ENCODE assay signal across 8 cellular contexts in genomic region chr2:86442642-86443005, GRCh38. TPM values are rescaled to one million over a fixed set of nuclear protein-coding genes. Genes with fewer than 3 reads are reported as not detected.
DNase-seq lines count a peak whose midpoint lies in the region; ATAC-seq and TF ChIP-seq lines count a peak whose summit lies in the region.

No MANE protein-coding gene starts in this region.

- H3K9ac ChIP-seq in DND-41 (ENCODE audit: low read depth, low read length) (peak overlapping the region; percentile 75), SK-N-SH (peak overlapping the region; percentile 84)

- H3K9me2 ChIP-seq in SK-N-SH, result no peaks in the 10 kb centered on the region

- H3K4me3 ChIP-seq in DND-41 (ENCODE audit: low read depth in 1 of 2, low read length in 2 of 2) (peak overlapping the region; percentile 50 to 90), SK-N-SH (ENCODE audit: low read depth in 2 of 2, low read length in 1 of 2) (peak overlapping the region; percentile 80 to 87), thoracic aorta (peak overlapping the region; percentile 92)

- H4K20me1 ChIP-seq in DND-41 (ENCODE audit: insufficient read depth, low read length), result peaks cover 49% of the 10 kb centered on the region
- peaks cover 54% of the 10 kb centered on the region for H4K20me1 ChIP-seq in SK-N-SH (ENCODE audit: insufficient read depth)

- H2AFZ ChIP-seq in DND-41 (ENCODE audit: low read depth, low read length) (peak overlapping the region; percentile 66; the same call in 1 of the 2 replicates), SK-N-SH (ENCODE audit: low read depth) (no peak overlapping the region)

- H3K79me2 ChIP-seq in DND-41 (ENCODE audit: insufficient read depth, low read length) (peaks cover 59% of the 10 kb centered on the region), SK-N-SH (ENCODE audit: insufficient read depth) (peaks cover 58% of the 10 kb centered on the region)

- ATAC-seq in DND-41 (ENCODE audit: insufficient read depth, low read depth) (peak; percentile 74), GM21737 (IDR thresholded peaks at IDR 0.05; ENCODE audit: unreplicated experiment) (peak; percentile 47), omental fat pad (ENCODE audit: low FRiP score) (peak; percentile 87), thoracic aorta (ENCODE audit: insufficient number of reproducible peaks, low FRiP score, low read depth) (peak; percentile 84)

- H3K27ac ChIP-seq in DND-41 (ENCODE audit: low read length), result peak overlapping the region; percentile 76
- peak overlapping the region; percentile 91 to 100; a peak in 3 of 4 replicates for H3K27ac ChIP-seq in SK-N-SH (ENCODE audit: low read depth in 2 of 2, low read length in 1 of 2)
- H3K27ac ChIP-seq in thoracic aorta, result peak overlapping the region; percentile 89 to 92

- H3K36me3 Mint-ChIP-seq in activated naive CD8-positive, alpha-beta T cell, result peaks cover 25% of the 10 kb centered on the region

- 7% methylated on average over 5 of the region's 5 CpGs for WGBS in SK-N-SH (ENCODE audit: low lambda C conversion rate)

- CTCF ChIA-PET in SK-N-SH (lab: Yijun Ruan, JAX), result interaction anchor here (0.7 kb wide), 1 partner anchor 221 kb away, joined by 3 read pairs; no protein-coding TSS in a partner anchor

- peak overlapping the region; percentile 95 for H3K27ac Mint-ChIP-seq in activated naive CD8-positive, alpha-beta T cell

- peaks cover 61% of the 10 kb centered on the region for H3K4me1 Mint-ChIP-seq in activated naive CD8-positive, alpha-beta T cell (ENCODE audit: low read depth)

- H3K9me3 ChIP-seq in DND-41 (ENCODE audit: insufficient read depth, low read length, severe bottlenecking), result peaks cover 25% of the 10 kb centered on the region
- peaks cover 17% of the 10 kb centered on the region; the same call in 1 of the 2 replicates for H3K9me3 ChIP-seq in SK-N-SH
- H3K9me3 ChIP-seq in thoracic aorta, result peaks cover 13% of the 10 kb centered on the region

- TF ChIP-seq CTCF in DND-41 (IDR thresholded peaks at IDR 0.05; ENCODE audit: borderline replicate concordance, extremely low read depth, low read length, poor library complexity, severe bottlenecking) (no peak), SK-N-SH (IDR thresholded peaks at IDR 0.05) (no peak), omental fat pad (IDR thresholded peaks at IDR 0.05) (no peak), thoracic aorta (IDR thresholded peaks at IDR 0.05) (no peak)

- H3K4me1 ChIP-seq in DND-41 (ENCODE audit: insufficient read depth, low read length) (peaks cover 55% of the 10 kb centered on the region), SK-N-SH (ENCODE audit: control insufficient read depth in 1 of 2, insufficient read depth in 2 of 2, low read depth in 1 of 2, low read length in 1 of 2) (peaks cover 13 to 25% of the 10 kb centered on the region in 2 experiments; a peak in 3 of 4 replicates), thoracic aorta (ENCODE audit: control insufficient read depth in 1 of 2, low read depth in 2 of 2) (peaks cover 38 to 46% of the 10 kb centered on the region in 2 donors)

- POLR2A ChIA-PET in SK-N-SH (lab: Yijun Ruan, JAX), result interaction anchor here (1.0 to 2.3 kb wide), 3 partner anchors 17 to 221 kb away, joined by 3 to 8 read pairs (median 4); no protein-coding TSS in a partner anchor

- TF ChIP-seq RAD21 in SK-N-SH (IDR thresholded peaks at IDR 0.05; ENCODE audit: low read length), result no peak

- no peaks in the 10 kb centered on the region for H3K27me3 Mint-ChIP-seq in activated naive CD8-positive, alpha-beta T cell

- H3K27me3 ChIP-seq in DND-41 (ENCODE audit: insufficient read depth, low read length, poor library complexity) (no peaks in the 10 kb centered on the region), SK-N-SH (ENCODE audit: insufficient read depth) (no peaks in the 10 kb centered on the region), thoracic aorta (replicated peaks; ENCODE audit: insufficient read depth) (no peaks in the 10 kb centered on the region)

- peaks cover 16% of the 10 kb centered on the region for H3K9me3 Mint-ChIP-seq in activated naive CD8-positive, alpha-beta T cell (ENCODE audit: low read depth)

- peak; percentile 84 for DNase-seq in DND-41
- DNase-seq in KG1 (lab: John Stamatoyannopoulos, UW), result peak; percentile 19
- peak; percentile 73 for DNase-seq in SK-N-SH
- DNase-seq in glomerular visceral epithelial cell (ENCODE audit: extremely low spot score), result peak; percentile 86
- DNase-seq in omental fat pad (ENCODE audit: low spot score), result peak; percentile 75
- peak; percentile 93 for DNase-seq in thoracic aorta (ENCODE audit: low spot score)

- H3K4me2 ChIP-seq in DND-41 (ENCODE audit: insufficient read depth, low read length) (peak overlapping the region; percentile 80), SK-N-SH (peak overlapping the region; percentile 86)

- H3F3A ChIP-seq in SK-N-SH (replicated peaks; ENCODE audit: insufficient read depth), result peaks cover 12% of the 10 kb centered on the region

- peaks cover 61% of the 10 kb centered on the region for H3K36me3 ChIP-seq in DND-41 (ENCODE audit: insufficient read depth, low read length)
- H3K36me3 ChIP-seq in SK-N-SH (replicated peaks in 1 of 2; ENCODE audit: control insufficient read depth in 1 of 2, insufficient read depth in 2 of 2, low read length in 1 of 2), result peaks cover 29 to 54% of the 10 kb centered on the region in 2 experiments
- no peaks in the 10 kb centered on the region for H3K36me3 ChIP-seq in thoracic aorta

- TF ChIP-seq EP300 in SK-N-SH (IDR thresholded peaks at IDR 0.05; ENCODE audit: borderline replicate concordance in 1 of 2, low read depth in 1 of 2, low read length in 1 of 2), result no peak

- H3K4me3 Mint-ChIP-seq in activated naive CD8-positive, alpha-beta T cell, result peak overlapping the region; percentile 93

TF ChIP-seq in SK-N-SH, 30 proteins besides CTCF, POLR2A, EP300 and RAD21:
- TF ChIP-seq SMC3 (IDR thresholded peaks at IDR 0.05; ENCODE audit: low read depth, low read length), result no peak
- TF ChIP-seq GABPA (IDR thresholded peaks at IDR 0.05; ENCODE audit: low read depth), result no peak
- TF ChIP-seq NFIC (IDR thresholded peaks at IDR 0.05; ENCODE audit: borderline replicate concordance), result no peak
- TF ChIP-seq GATA2 (CRISPR knock-in tag; IDR thresholded peaks at IDR 0.05), result no peak
- TF ChIP-seq NRF1 (IDR thresholded peaks at IDR 0.05; ENCODE audit: low read depth, low read length), result no peak
- TF ChIP-seq PBX3 (IDR thresholded peaks at IDR 0.05), result no peak
- no peak for TF ChIP-seq TEAD4 (IDR thresholded peaks at IDR 0.05; ENCODE audit: borderline replicate concordance, insufficient read depth)
- TF ChIP-seq FOXM1 (IDR thresholded peaks at IDR 0.05; ENCODE audit: low read depth), result no peak
- TF ChIP-seq MXI1 (IDR thresholded peaks at IDR 0.05; ENCODE audit: low read depth, low read length), result peak; percentile 44; the same call in 1 of the 2 replicates
- TF ChIP-seq ELF1 (IDR thresholded peaks at IDR 0.05), result peak; percentile 20; the same call in 1 of the 2 replicates
- TF ChIP-seq RCOR1 (IDR thresholded peaks at IDR 0.05; ENCODE audit: low read length), result 0 out of 2 replicates have a peak, but pooled peaks have one; percentile 4
- TF ChIP-seq TCF12 (IDR thresholded peaks at IDR 0.05), result no peak
- no peak for TF ChIP-seq REST (IDR thresholded peaks at IDR 0.05; ENCODE audit: low read depth, low read length)
- no peak for TF ChIP-seq FOXJ3 (CRISPR knock-in tag; IDR thresholded peaks at IDR 0.05)

RNA-seq across cellular contexts. Expression of gene KDM3A, which starts 1.5 kb away (rescaled TPM):
- polyA plus RNA-seq in SK-N-SH (2012; rRNA removed), result 13.7 and 20.4 TPM in 2 replicates
- 13.4 and 14.0 TPM in 2 replicates for polyA plus RNA-seq in SK-N-SH (2012; cell fraction: cytosol; rRNA removed)
- 33.3 and 56.7 TPM in 2 replicates for polyA plus RNA-seq in SK-N-SH (2012; cell fraction: nucleus; rRNA removed)
- 10 to 100 TPM; 17.7 to 56.0 (median 25.7) TPM for total RNA-seq in omental fat pad
- total RNA-seq in thoracic aorta, result 10 to 100 TPM; 41.7 to 74.6 TPM

Comparison
In these comparisons a context has a peak if more than half of its experiments do, and no peak if none do; other contexts are left out.
1. Peak in every context shown above with its lines: DNase-seq, ATAC-seq, H3K4me3 ChIP-seq and H3K27ac ChIP-seq.
2. DNase-seq: peak in every context shown above with its lines; median percentile 93 in thoracic aorta; 86 in glomerular visceral epithelial cell; 84 in DND-41; 75 in omental fat pad; 73 in SK-N-SH; 19 in KG1.